ENCODE assay signal across 11 cellular contexts in the genomic region with DNA sequence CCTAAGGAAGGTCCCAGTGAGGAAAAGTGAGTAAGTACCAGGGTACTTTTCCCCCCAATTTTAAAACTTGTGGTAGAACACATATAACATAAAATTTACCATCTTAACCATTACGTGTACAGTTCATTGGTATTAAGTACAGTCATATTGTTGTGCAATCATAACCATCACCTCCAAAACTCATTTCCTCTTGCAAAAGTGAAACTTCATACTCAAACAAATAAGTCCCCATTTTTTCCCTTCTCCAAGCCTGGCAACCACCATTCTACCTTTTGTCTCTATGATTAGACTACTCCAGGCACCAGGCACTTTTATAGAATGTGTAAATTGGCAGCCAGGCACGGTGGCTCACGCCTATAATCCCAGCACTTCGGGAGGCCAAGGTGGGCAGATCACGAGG. TPM values are rescaled to one million over a fixed set of nuclear protein-coding genes. Genes with fewer than 3 reads are reported as not detected.
A peak's percentile ranks its signal among the peaks of the same experiment; 100 is the strongest.
DNase-seq lines count a peak whose midpoint lies in the region; ATAC-seq and TF ChIP-seq lines count a peak whose summit lies in the region.
"Had no signal": no experiment of that assay in that cellular context is flagged by ENCODE, and none has a peak within 500 bp of the region (broad histone marks: within the 10 kb centered on the region; RNA-seq: fewer than 3 reads in every experiment).

No MANE protein-coding gene starts in this region.

- no peaks in the 10 kb centered on the region for H3K9me3 Mint-ChIP-seq in IgD-negative memory B cell
- H3K9me3 Mint-ChIP-seq in CD8-positive, alpha-beta memory T cell = no peaks in the 10 kb centered on the region
- H3K9me3 Mint-ChIP-seq: neural progenitor cell had no signal

- no peaks in the 10 kb centered on the region for H3K4me1 ChIP-seq in CD8-positive, alpha-beta memory T cell (ENCODE audit: insufficient read depth, low read length)
- H3K4me1 ChIP-seq: neural progenitor cell had no signal

- POLR2A ChIA-PET in CD8-positive, alpha-beta memory T cell (lab: Charles Lee) = no interaction called here

- H3K36me3 ChIP-seq in CD8-positive, alpha-beta memory T cell (ENCODE audit: insufficient read depth, low read length) = peaks cover 4% of the 10 kb centered on the region

- H3K4me3 ChIP-seq in fibroblast of mammary gland (ENCODE audit: control insufficient read depth, low read depth, low read length) = no peak overlapping the region
- no peak overlapping the region for H3K4me3 ChIP-seq in CD8-positive, alpha-beta memory T cell (ENCODE audit: low read length)
- H3K4me3 ChIP-seq: coronary artery, neural progenitor cell had no signal

- peaks cover 5% of the 10 kb centered on the region for H3K36me3 Mint-ChIP-seq in IgD-negative memory B cell
- H3K36me3 Mint-ChIP-seq in CD8-positive, alpha-beta memory T cell = peaks cover 0 to 23% (median 10%) of the 10 kb centered on the region in 3 donors

- H3K27ac ChIP-seq in CD8-positive, alpha-beta memory T cell (ENCODE audit: low read depth, low read length) = no peak overlapping the region
- H3K27ac ChIP-seq: coronary artery, neural progenitor cell had no signal

- no peaks in the 10 kb centered on the region for H3K27me3 Mint-ChIP-seq in IgD-negative memory B cell
- H3K27me3 Mint-ChIP-seq in CD8-positive, alpha-beta memory T cell = no peaks in the 10 kb centered on the region

- H3K27ac Mint-ChIP-seq in IgD-negative memory B cell = peak overlapping the region; percentile 13 to 73 (median 63)
- H3K27ac Mint-ChIP-seq in CD8-positive, alpha-beta memory T cell = no peak overlapping the region
- H3K27ac Mint-ChIP-seq: neural progenitor cell had no signal

- H3K4me3 Mint-ChIP-seq in IgD-negative memory B cell = peak overlapping the region; percentile 13 to 88 (median 38)
- no peak overlapping the region for H3K4me3 Mint-ChIP-seq in CD8-positive, alpha-beta memory T cell
- H3K4me3 Mint-ChIP-seq: neural progenitor cell had no signal

- H3K27me3 ChIP-seq in CD8-positive, alpha-beta memory T cell (ENCODE audit: insufficient read depth, low read length, poor library complexity, severe bottlenecking) = no peaks in the 10 kb centered on the region
- H3K27me3 ChIP-seq: neural progenitor cell had no signal

- peaks cover 14 to 31% (median 27%) of the 10 kb centered on the region in 3 donors for H3K4me1 Mint-ChIP-seq in IgD-negative memory B cell
- peaks cover 3 to 9% (median 4%) of the 10 kb centered on the region in 3 donors for H3K4me1 Mint-ChIP-seq in CD8-positive, alpha-beta memory T cell
- H3K4me1 Mint-ChIP-seq: neural progenitor cell had no signal

- DNase-seq in fibroblast of mammary gland (ENCODE audit: low read depth) (peak; percentile 66), hypothalamus (lab: John Stamatoyannopoulos, UW) (no peak)
- no peak for DNase-seq in CD8-positive, alpha-beta memory T cell
- DNase-seq: MM.1S, RPMI8226 had no signal

- H3K9me3 ChIP-seq in CD8-positive, alpha-beta memory T cell (ENCODE audit: low read length) = no peaks in the 10 kb centered on the region

- TF ChIP-seq CTCF in fibroblast of mammary gland (conservative IDR thresholded peaks at IDR 0.05; ENCODE audit: control insufficient read depth, insufficient read depth, low read depth, low read length) = no peak

- peak; percentile 22 for ATAC-seq in GM18520 (IDR thresholded peaks at IDR 0.05; ENCODE audit: unreplicated experiment)
- ATAC-seq in GM21619 (IDR thresholded peaks at IDR 0.05; ENCODE audit: unreplicated experiment) = peak; percentile 40
- ATAC-seq in HG03108 (IDR thresholded peaks at IDR 0.05; ENCODE audit: unreplicated experiment) = no peak

- CTCF ChIA-PET in CD8-positive, alpha-beta memory T cell (lab: Charles Lee) = interaction anchor here (1.6 to 3.8 kb wide), 2 partner anchors 25 kb away, joined by 3 to 16 read pairs; no protein-coding TSS in a partner anchor

RNA-seq across cellular contexts. Expression of a gene that starts 12.2 kb away (rescaled TPM):
- polyA plus RNA-seq in IgD-negative memory B cell = 3.3 TPM
- 10 to 100 TPM; 79.7 to 79.9 TPM for total RNA-seq in CD8-positive, alpha-beta memory T cell
- polyA plus RNA-seq in CD8-positive, alpha-beta memory T cell = 3.4 TPM

RNA-seq across cellular contexts. Expression of a gene that starts 27.5 kb away (rescaled TPM):
- polyA plus RNA-seq in IgD-negative memory B cell = 6.0 TPM
- total RNA-seq in CD8-positive, alpha-beta memory T cell = 10 to 100 TPM; 20.9 to 21.7 TPM
- 2.6 TPM for polyA plus RNA-seq in CD8-positive, alpha-beta memory T cell

RNA-seq across cellular contexts. Expression of a gene that starts 40.3 kb away (rescaled TPM):
- polyA plus RNA-seq in IgD-negative memory B cell = 10.7 TPM
- 10 to 100 TPM; 20.4 to 20.6 TPM for total RNA-seq in CD8-positive, alpha-beta memory T cell
- 10.6 TPM for polyA plus RNA-seq in CD8-positive, alpha-beta memory T cell

RNA-seq across cellular contexts. Expression of a gene that starts 47.0 kb away (rescaled TPM):
- polyA plus RNA-seq in IgD-negative memory B cell = 65.3 TPM
- total RNA-seq in CD8-positive, alpha-beta memory T cell = 10 to 100 TPM; 74.6 to 78.2 TPM
- 68.6 TPM for polyA plus RNA-seq in CD8-positive, alpha-beta memory T cell

RNA-seq across cellular contexts. Expression of a gene that starts 49.8 kb away (rescaled TPM):
- polyA plus RNA-seq in IgD-negative memory B cell = 29.4 TPM
- 10 to 100 TPM; 39.5 to 43.5 TPM for total RNA-seq in CD8-positive, alpha-beta memory T cell
- polyA plus RNA-seq in CD8-positive, alpha-beta memory T cell = 34.7 TPM

Comparison
In these comparisons a context has a peak if more than half of its experiments do, and no peak if none do; other contexts are left out.
1. H3K27ac Mint-ChIP-seq: peak in IgD-negative memory B cell (3 of 3); none in CD8-positive, alpha-beta memory T cell (0 of 8).
2. H3K4me3 Mint-ChIP-seq: peak in IgD-negative memory B cell (4 of 4); none in CD8-positive, alpha-beta memory T cell (0 of 7).